In genomic region chr20:45014671-45015415, GRCh38 we compare ENCODE assay signal across 10 cellular contexts. TPM values are rescaled to one million over a fixed set of nuclear protein-coding genes. Genes with fewer than 3 reads are reported as not detected.
DNase-seq lines count a peak whose midpoint lies in the region; ATAC-seq and TF ChIP-seq lines count a peak whose summit lies in the region.
"Had no signal": no experiment of that assay in that cellular context is flagged by ENCODE, and none has a peak within 500 bp of the region (broad histone marks: within the 10 kb centered on the region; RNA-seq: fewer than 3 reads in every experiment).

No MANE protein-coding gene starts in this region.

- H3K27ac Mint-ChIP-seq in Calu3 (ENCODE audit: unreplicated experiment), result peak overlapping the region; percentile 62
- H3K27ac Mint-ChIP-seq in natural killer cell, result peak overlapping the region; percentile 47 to 64

- intact Hi-C loops in Calu3 (cut with micrococcal nuclease; ENCODE audit: unreplicated experiment) (loop anchor here (2.0 kb wide), 1 partner anchor 56 kb away; no protein-coding TSS in a partner anchor), natural killer cell (cut with micrococcal nuclease) (loop anchor here (5.0 to 10.0 kb wide), 2 partner anchors 48 to 130 kb away; partner anchors contain the start of genes STK4 and YWHAB)

- H3K4me3 Mint-ChIP-seq in Calu3 (ENCODE audit: low read depth, unreplicated experiment) (no peak overlapping the region), natural killer cell (no peak overlapping the region)

- BruUV-seq in Calu3 (replicated peaks; lab: Mats Ljungman, UMichigan), result no TSS peak

- TF ChIP-seq CTCF in Calu3 (IDR thresholded peaks at IDR 0.05; ENCODE audit: unreplicated experiment) (no peak), epithelial cell of esophagus (IDR thresholded peaks at IDR 0.05; ENCODE audit: insufficient read depth, low read depth, low read length, missing control alignments) (no peak), natural killer cell (IDR thresholded peaks at IDR 0.05) (no peak)

- CTCF ChIA-PET in Calu3 (lab: Charles Lee), result interaction anchor here (2.3 to 3.0 kb wide), 2 partner anchors 29 to 81 kb away, joined by 11 to 12 read pairs; no protein-coding TSS in a partner anchor

- H3K4me1 Mint-ChIP-seq in Calu3 (ENCODE audit: low read depth, unreplicated experiment) (peaks cover 55% of the 10 kb centered on the region), natural killer cell (peaks cover 62 to 65% of the 10 kb centered on the region in 2 donors)

- H3K36me3 Mint-ChIP-seq in Calu3 (ENCODE audit: insufficient read depth, unreplicated experiment), result no peaks in the 10 kb centered on the region
- peaks cover 6% of the 10 kb centered on the region for H3K36me3 Mint-ChIP-seq in natural killer cell

- ATAC-seq in natural killer cell (no peak), GM21367 (IDR thresholded peaks at IDR 0.05; ENCODE audit: unreplicated experiment) (no peak), HG03108 (IDR thresholded peaks at IDR 0.05; ENCODE audit: unreplicated experiment) (no peak)

- no peaks in the 10 kb centered on the region for H3K9me3 Mint-ChIP-seq in Calu3 (ENCODE audit: low read depth, unreplicated experiment)
- H3K9me3 Mint-ChIP-seq in natural killer cell, result no peaks in the 10 kb centered on the region

- H3K4me3 ChIP-seq in epithelial cell of esophagus (ENCODE audit: low read length), result no peak overlapping the region

- peak; percentile 10 for DNase-seq in Calu3
- DNase-seq in NCI-H226, result peak; percentile 90
- DNase-seq in epithelial cell of esophagus (ENCODE audit: low read depth), result peak; percentile 79
- DNase-seq in natural killer cell, result no peak
- DNase-seq in stimulated activated CD4-positive, alpha-beta T cell treated with anti-CD3 and anti-CD28 coated beads, Interleukin-2, amount 100 ng/mL, for 48 hours, result no peak
- no peak for DNase-seq in NOMO-1 treated with dmso at 0.1 percent for 144 hours (lab: John Stamatoyannopoulos, UW; ENCODE audit: unreplicated experiment)
- DNase-seq: activated CD4-positive, alpha-beta T cell treated with anti-CD3 and anti-CD28 coated beads, Interleukin-2, amount 50 U/mL, for 1 hour; GF-D8 had no signal

- no peaks in the 10 kb centered on the region for H3K27me3 Mint-ChIP-seq in Calu3 (ENCODE audit: unreplicated experiment)
- no peaks in the 10 kb centered on the region for H3K27me3 Mint-ChIP-seq in natural killer cell (ENCODE audit: low read depth in 2 of 2)

RNA-seq across cellular contexts. Expression of gene STK4, which starts 48.5 kb away (rescaled TPM):
- total RNA-seq in Calu3 (2022), result 53.1 and 58.3 TPM in 2 replicates
- total RNA-seq in natural killer cell, result 100 to 1,000 TPM; 351 to 394 (median 366) TPM

RNA-seq across cellular contexts. Expression of gene TOMM34, which starts 54.6 kb away (rescaled TPM):
- total RNA-seq in Calu3 (2022) (61.1 TPM in 2 replicates), natural killer cell (1 to 10 TPM; 8.5 to 9.2 (median 8.8) TPM)

Comparison
In these comparisons a context has a peak if more than half of its experiments do, and no peak if none do; other contexts are left out.
1. DNase-seq: peak in Calu3 (single experiment), NCI-H226 (single experiment) and epithelial cell of esophagus (single experiment); none in natural killer cell (single experiment), stimulated activated CD4-positive, alpha-beta T cell treated with anti-CD3 and anti-CD28 coated beads, Interleukin-2, amount 100 ng/mL, for 48 hours (0 of 2) and NOMO-1 treated with dmso at 0.1 percent for 144 hours (single experiment).